In genomic region chr6:139028658-139029469, GRCh38 we compare ENCODE assay signal across 1 cellular context.
TF ChIP-seq lines count a peak whose summit lies in the region.

TSS of gene ABRACL (plus strand) at chr6:139028745. CDS start at chr6:139034161, 5,416 bp downstream.

TF ChIP-seq in HepG2, 621 proteins besides CTCF, POLR2A, EP300 and RAD21 (continued from another document and continues in another):
- TF ChIP-seq TIGD3 (CRISPR knock-in tag; IDR thresholded peaks at IDR 0.05; ENCODE audit: borderline replicate concordance) (0 out of 2 replicates have a peak, but pooled peaks have one; percentile 47), MNT (IDR thresholded peaks at IDR 0.05) (no peak), ZMYM4 (CRISPR knock-in tag; IDR thresholded peaks at IDR 0.05) (peak; percentile 39; the same call in 1 of the 2 replicates), HHEX (CRISPR knock-in tag; IDR thresholded peaks at IDR 0.05) (no peak), ZNF350 (CRISPR knock-in tag; IDR thresholded peaks at IDR 0.05; ENCODE audit: borderline replicate concordance, low read depth) (no peak), PHF20 (CRISPR knock-in tag; IDR thresholded peaks at IDR 0.05) (0 out of 2 replicates have a peak, but pooled peaks have one; percentile 42), DNMT1 (CRISPR knock-in tag; IDR thresholded peaks at IDR 0.05) (0 out of 2 replicates have a peak, but pooled peaks have one; percentile 21), GRHL1 (CRISPR knock-in tag; conservative IDR thresholded peaks at IDR 0.05) (no peak), ZBTB46 (CRISPR knock-in tag; IDR thresholded peaks at IDR 0.05; ENCODE audit: borderline replicate concordance) (0 out of 2 replicates have a peak, but pooled peaks have one; percentile 52), ZNF749 (CRISPR knock-in tag; IDR thresholded peaks at IDR 0.05; ENCODE audit: borderline replicate concordance) (no peak), ZNF503 (CRISPR knock-in tag; IDR thresholded peaks at IDR 0.05) (no peak), SAP130 (CRISPR knock-in tag; IDR thresholded peaks at IDR 0.05; ENCODE audit: low read depth) (peak; percentile 28; the same call in 1 of the 2 replicates), ZNF564 (CRISPR knock-in tag; IDR thresholded peaks at IDR 0.05) (0 out of 2 replicates have a peak, but pooled peaks have one; percentile 8), POGK (CRISPR knock-in tag; conservative IDR thresholded peaks at IDR 0.05) (peak; percentile 70), ZNF12 (CRISPR knock-in tag; IDR thresholded peaks at IDR 0.05) (no peak), MYPOP (CRISPR knock-in tag; IDR thresholded peaks at IDR 0.05) (peak; percentile 7), ZNF841 (CRISPR knock-in tag; IDR thresholded peaks at IDR 0.05; ENCODE audit: borderline replicate concordance) (no peak), NR2F1 (CRISPR knock-in tag; IDR thresholded peaks at IDR 0.05) (no peak), ZNF839 (CRISPR knock-in tag; IDR thresholded peaks at IDR 0.05; ENCODE audit: borderline replicate concordance) (no peak), TCF7L2 (IDR thresholded peaks at IDR 0.05; ENCODE audit: low read depth, low read length) (no peak), IKZF1 (IDR thresholded peaks at IDR 0.05) (no peak), RBAK (CRISPR knock-in tag; IDR thresholded peaks at IDR 0.05) (no peak), TERF1 (CRISPR knock-in tag; IDR thresholded peaks at IDR 0.05) (no peak), ZNF142 (CRISPR knock-in tag; IDR thresholded peaks at IDR 0.05) (no peak), ARID5B (CRISPR knock-in tag; IDR thresholded peaks at IDR 0.05) (no peak), NFE2 (CRISPR knock-in tag; IDR thresholded peaks at IDR 0.05) (peak; percentile 3; the same call in 1 of the 2 replicates), ZNF501 (CRISPR knock-in tag; IDR thresholded peaks at IDR 0.05) (0 out of 2 replicates have a peak, but pooled peaks have one; percentile 50), ATF1 (CRISPR knock-in tag; IDR thresholded peaks at IDR 0.05) (no peak), FOXA3 (CRISPR knock-in tag; IDR thresholded peaks at IDR 0.05) (no peak)
